In genomic region chr9:133747309-133747708, GRCh38 we compare ENCODE assay signal across 27 cellular contexts. TPM values are rescaled to one million over a fixed set of nuclear protein-coding genes. Genes with fewer than 3 reads are reported as not detected.
"Had no signal": no experiment of that assay in that cellular context is flagged by ENCODE, and none has a peak within 500 bp of the region (broad histone marks: within the 10 kb centered on the region; RNA-seq: fewer than 3 reads in every experiment).

No MANE protein-coding gene starts in this region.

- H3K4me3 ChIP-seq: colonic mucosa, esophagus squamous epithelium, gastroesophageal sphincter, heart right ventricle, left lung, lower lobe of right lung had no signal

- DNase-seq: colonic mucosa; cortex of kidney; effector CD8-positive, alpha-beta T cell; effector memory CD8-positive, alpha-beta T cell; endodermal cell; erythroblast; esophagus squamous epithelium; foreskin keratinocyte; glutamatergic neuron; head of caudate nucleus; heart right ventricle; hippocampal formation; left cardiac atrium; left lung; left ventricle myocardium superior; lower lobe of right lung; mesenchymal stem cell; midbrain; naive thymus-derived CD4-positive, alpha-beta T cell; natural killer cell had no signal

- ATAC-seq: effector memory CD8-positive, alpha-beta T cell; esophagus mucosa; foreskin keratinocyte; gastroesophageal sphincter; heart right ventricle; left cardiac atrium; left lung; left ventricle myocardium superior; lower lobe of right lung; naive thymus-derived CD4-positive, alpha-beta T cell; natural killer cell had no signal

- H3K27me3 ChIP-seq: colonic mucosa had no signal

- H3K9me3 ChIP-seq: colonic mucosa, esophagus squamous epithelium, gastroesophageal sphincter, heart right ventricle, left lung, lower lobe of right lung had no signal

- H3K27ac ChIP-seq: colonic mucosa, epithelial cell of prostate, esophagus squamous epithelium, foreskin keratinocyte, gastroesophageal sphincter, heart right ventricle, left lung, lower lobe of right lung had no signal

- H3K4me1 ChIP-seq: colonic mucosa, esophagus squamous epithelium, foreskin keratinocyte, gastroesophageal sphincter, heart right ventricle, left lung, lower lobe of right lung had no signal

- FAIRE-seq: endometrium, frontal cortex, islet of Langerhans, keratinocyte had no signal

- H3K36me3 ChIP-seq: colonic mucosa, esophagus squamous epithelium, gastroesophageal sphincter, heart right ventricle, left lung, lower lobe of right lung had no signal

RNA-seq across cellular contexts. Expression of gene SARDH, which starts 9.2 kb away (rescaled TPM):
- total RNA-seq: foreskin keratinocyte had no signal
